Comparison of ENCODE assay signal across 16 cellular contexts in the genomic region with DNA sequence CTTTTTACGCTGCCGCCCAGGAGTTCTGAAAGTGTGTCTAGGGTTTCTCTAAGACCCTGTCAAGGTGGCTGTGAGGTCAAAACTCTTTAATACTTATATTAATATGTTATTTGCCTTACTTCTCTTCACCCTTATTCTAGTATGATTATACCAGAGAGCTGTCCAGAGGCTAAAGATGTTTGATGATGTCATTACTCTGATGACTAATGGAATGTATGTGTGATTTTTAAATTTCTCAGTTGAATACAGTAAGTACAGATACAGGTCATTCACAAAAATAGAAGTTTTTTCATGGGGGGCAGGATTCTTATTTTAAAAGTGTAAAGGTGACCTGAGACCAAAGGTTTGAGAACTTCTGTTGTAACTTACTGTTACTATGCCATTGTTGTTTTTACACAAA.
"Had no signal": no experiment of that assay in that cellular context is flagged by ENCODE, and none has a peak within 500 bp of the region (broad histone marks: within the 10 kb centered on the region; RNA-seq: fewer than 3 reads in every experiment).

No MANE protein-coding gene starts in this region.

- H2AFZ ChIP-seq: neural progenitor cell had no signal

- H3K27ac ChIP-seq: dorsolateral prefrontal cortex, esophagus muscularis mucosa, gastrocnemius medialis, heart right ventricle, neural progenitor cell, pancreas had no signal

- H3K36me3 ChIP-seq: esophagus muscularis mucosa, gastrocnemius medialis, heart right ventricle, neural progenitor cell, pancreas had no signal

- H3K9me3 ChIP-seq: esophagus muscularis mucosa, gastrocnemius medialis, pancreas had no signal

- H3K4me2 ChIP-seq: neural progenitor cell had no signal

- ATAC-seq: gastrocnemius medialis; heart right ventricle; pancreas; stimulated activated naive CD8-positive, alpha-beta T cell treated with anti-CD3 and anti-CD28 coated beads, Interleukin-15, amount 100 ng/mL, for 72 hours; WTC11 had no signal

- DNase-seq: activated CD4-positive, alpha-beta T cell treated with anti-CD3 and anti-CD28 coated beads, Interleukin-2, amount 10 ng/mL, durations not matched to agents 7 days and 5 days; activated naive CD8-positive, alpha-beta T cell treated with anti-CD3 and anti-CD28 coated beads for 36 hours; anterior cingulate cortex; dorsolateral prefrontal cortex; endodermal cell; gastrocnemius medialis; heart right ventricle; pancreas; stimulated activated CD4-positive, alpha-beta T cell treated with anti-CD3 and anti-CD28 coated beads, Interleukin-1b, Interleukin-23, amount 100 ng/mL, for 48 hours; stimulated activated naive CD8-positive, alpha-beta T cell treated with anti-CD3 and anti-CD28 coated beads, Interleukin-15, amount 100 ng/mL, for 72 hours had no signal

- H3K9ac ChIP-seq: neural progenitor cell had no signal

- H3K4me3 ChIP-seq: dorsolateral prefrontal cortex, esophagus muscularis mucosa, gastrocnemius medialis, heart right ventricle, lung, neural progenitor cell, pancreas had no signal

- H3K27me3 ChIP-seq: dorsolateral prefrontal cortex, esophagus muscularis mucosa, gastrocnemius medialis, heart right ventricle, neural progenitor cell, pancreas had no signal

- FAIRE-seq: islet of Langerhans, pancreas, TTC549 had no signal

- H3K4me1 ChIP-seq: heart right ventricle, neural progenitor cell had no signal
